ENCODE assay signal across 8 cellular contexts in the genomic region with DNA sequence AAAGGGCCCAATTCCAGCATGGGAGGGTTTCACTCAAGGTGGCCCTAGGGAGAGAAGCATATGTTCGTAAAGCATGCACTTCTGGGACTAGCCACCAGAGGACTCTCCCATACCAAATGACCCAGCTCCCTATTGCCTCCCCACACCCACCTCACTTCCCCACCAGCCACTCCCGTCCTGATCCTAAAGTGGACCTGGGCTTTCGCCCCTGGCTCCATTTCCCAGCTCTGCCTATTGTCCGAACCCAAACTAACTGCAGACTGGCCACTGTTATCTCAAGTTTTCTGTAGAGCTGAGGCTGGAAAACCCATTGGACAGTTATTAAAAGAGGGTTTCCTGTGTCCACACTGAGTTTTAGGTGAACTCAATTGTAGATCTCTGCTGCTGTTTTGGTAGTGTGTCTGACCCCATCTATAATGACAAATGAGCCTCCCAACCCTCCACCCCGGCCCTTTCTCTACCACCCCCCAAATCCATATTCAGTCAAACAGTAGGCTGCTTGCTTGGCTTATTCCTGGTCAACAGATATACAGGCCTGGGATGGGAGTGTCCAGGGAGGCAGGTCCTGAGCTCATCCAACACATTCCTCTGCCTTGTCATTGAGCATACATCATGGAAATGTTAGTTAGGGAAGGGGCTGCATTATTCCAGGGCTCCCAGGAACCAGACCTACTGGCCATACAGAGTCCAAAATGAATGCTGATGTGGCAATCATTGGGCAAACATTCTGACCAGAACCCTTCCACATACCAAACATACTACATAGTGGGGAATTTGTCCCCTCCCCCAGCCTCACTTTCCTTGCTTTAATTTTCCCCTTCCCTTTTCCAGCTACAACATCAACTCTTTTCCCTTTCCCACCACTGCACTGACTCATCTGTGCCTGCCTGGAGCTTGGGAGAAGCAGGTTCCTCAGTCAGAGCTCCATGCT. TPM values are rescaled to one million over a fixed set of nuclear protein-coding genes. Genes with fewer than 3 reads are reported as not detected.
DNase-seq lines count a peak whose midpoint lies in the region; ATAC-seq and TF ChIP-seq lines count a peak whose summit lies in the region.

No MANE protein-coding gene starts in this region.

- no peaks in the 10 kb centered on the region for H3K9me3 Mint-ChIP-seq in activated T-cell treated with anti-CD3 and anti-CD28 coated beads, Interleukin-2, amount 50 U/mL, for 4 hours
- no peaks in the 10 kb centered on the region for H3K9me3 Mint-ChIP-seq in glutamatergic neuron (ENCODE audit: unreplicated experiment)

- intact Hi-C loops in posterior cingulate gyrus (cut with DNase I): loop anchor here (1.0 to 10.0 kb wide), 2 partner anchors 173 to 275 kb away; partner anchors contain the start of gene ARHGAP29

- H3K27ac Mint-ChIP-seq in glutamatergic neuron (ENCODE audit: unreplicated experiment): no peak overlapping the region

- no peak overlapping the region for H3K4me3 Mint-ChIP-seq in activated T-cell treated with anti-CD3 and anti-CD28 coated beads, Interleukin-2, amount 50 U/mL, for 4 hours
- no peak overlapping the region for H3K4me3 Mint-ChIP-seq in glutamatergic neuron (ENCODE audit: unreplicated experiment)

- H3K36me3 Mint-ChIP-seq in activated T-cell treated with anti-CD3 and anti-CD28 coated beads, Interleukin-2, amount 50 U/mL, for 4 hours (ENCODE audit: insufficient read depth): no peaks in the 10 kb centered on the region
- H3K36me3 Mint-ChIP-seq in glutamatergic neuron (ENCODE audit: unreplicated experiment): no peaks in the 10 kb centered on the region

- peak; percentile 82 for TF ChIP-seq CTCF in glutamatergic neuron (IDR thresholded peaks at IDR 0.05; ENCODE audit: partially characterized antibody, unreplicated experiment)

- ATAC-seq in GM19025 (IDR thresholded peaks at IDR 0.05; ENCODE audit: low read depth, unreplicated experiment) (peak; percentile 71), HG03135 (IDR thresholded peaks at IDR 0.05; ENCODE audit: unreplicated experiment) (peak; percentile 79)
- peak; percentile 50 to 74 for ATAC-seq in activated T-cell treated with anti-CD3 and anti-CD28 coated beads, Interleukin-2, amount 50 U/mL, for 4 hours

- peaks cover 32% of the 10 kb centered on the region for H3K27me3 Mint-ChIP-seq in activated T-cell treated with anti-CD3 and anti-CD28 coated beads, Interleukin-2, amount 50 U/mL, for 4 hours (ENCODE audit: low read depth)
- peaks cover 4% of the 10 kb centered on the region for H3K27me3 Mint-ChIP-seq in glutamatergic neuron (ENCODE audit: unreplicated experiment)

- H3K4me1 Mint-ChIP-seq in activated T-cell treated with anti-CD3 and anti-CD28 coated beads, Interleukin-2, amount 50 U/mL, for 4 hours (ENCODE audit: low read depth): no peaks in the 10 kb centered on the region
- H3K4me1 Mint-ChIP-seq in glutamatergic neuron (ENCODE audit: low read depth, unreplicated experiment): peaks cover 12% of the 10 kb centered on the region

- DNase-seq in COR-L47 (lab: John Stamatoyannopoulos, UW) (peak; percentile 27), NCI-H510A (lab: John Stamatoyannopoulos, UW) (peak; percentile 50), glutamatergic neuron (peak; percentile 51), posterior cingulate gyrus (peak in 7 of 10 donors; percentile 45 to 89 (median 62)), GF-D8 (lab: John Stamatoyannopoulos, UW) (no peak)
- DNase-seq in activated T-cell treated with anti-CD3 and anti-CD28 coated beads, Interleukin-2, amount 50 U/mL, for 4 hours: peak; percentile 6

RNA-seq across cellular contexts. Expression of gene ABCA4, which starts 59.2 kb away (rescaled TPM):
- total RNA-seq in activated T-cell treated with anti-CD3 and anti-CD28 coated beads, Interleukin-2, amount 50 U/mL, for 4 hours: not detected
- total RNA-seq in glutamatergic neuron (ENCODE audit: unreplicated experiment): 0.61 TPM
